15 cellular contexts compared by ENCODE assay signal in the genomic region with DNA sequence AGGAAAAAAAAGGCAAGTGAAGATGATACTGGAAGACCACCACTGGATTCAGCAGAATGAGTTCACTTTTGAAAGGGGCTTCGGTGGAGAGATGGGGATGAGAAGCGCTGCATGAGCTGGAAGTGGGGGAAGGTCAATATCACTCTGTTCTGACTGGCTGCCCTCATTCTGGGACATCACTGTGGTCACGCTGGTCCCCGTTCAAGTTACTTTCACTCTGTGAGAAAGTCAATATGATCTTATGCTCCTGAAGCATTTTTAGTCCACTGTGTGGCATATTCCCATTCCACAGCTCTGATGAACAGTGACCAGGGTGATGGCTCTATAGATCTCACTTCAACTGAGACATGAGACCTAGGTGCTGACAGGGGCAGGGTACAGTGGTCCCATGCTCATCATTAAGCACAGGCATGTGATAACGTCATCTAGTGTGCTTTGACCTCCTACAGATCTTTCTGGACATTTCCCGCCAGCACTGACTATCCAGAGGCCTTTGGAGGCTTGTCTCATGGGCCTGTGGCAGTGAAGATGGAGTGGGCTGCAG. TPM values are rescaled to one million over a fixed set of nuclear protein-coding genes. Genes with fewer than 3 reads are reported as not detected.
DNase-seq lines count a peak whose midpoint lies in the region; ATAC-seq and TF ChIP-seq lines count a peak whose summit lies in the region.
"Had no signal": no experiment of that assay in that cellular context is flagged by ENCODE, and none has a peak within 500 bp of the region (broad histone marks: within the 10 kb centered on the region; RNA-seq: fewer than 3 reads in every experiment).

No MANE protein-coding gene starts in this region.

- ATAC-seq in natural killer cell treated with Interleukin-12 subunit alpha and Interleukin-12 subunit beta and Interleukin-15 and Interleukin-18, amount 100 ng/mL, for 72 hours: no peak
- ATAC-seq in natural killer cell (no peak), HG02943 (IDR thresholded peaks at IDR 0.05; ENCODE audit: low read depth, unreplicated experiment) (peak; percentile 22), GM21528 (IDR thresholded peaks at IDR 0.05; ENCODE audit: low FRiP score, unreplicated experiment) (no peak)
- ATAC-seq in stimulated activated memory B cell treated with anti-CD40 and anti-IgM and Interleukin-4, amounts not matched to agents 10 μg/mL and 1 μg/mL and 100 μg/mL, for 72 hours: no peak
- no peak for ATAC-seq in activated CD8-positive, alpha-beta memory T cell treated with anti-CD3 and anti-CD28 coated beads, Interleukin-2, amount 10 ng/mL, durations not matched to agents 7 days and 5 days
- ATAC-seq: WTC11 had no signal

- H3K4me1 Mint-ChIP-seq in natural killer cell treated with Interleukin-12 subunit alpha and Interleukin-12 subunit beta and Interleukin-15 and Interleukin-18, amount 100 ng/mL, for 72 hours (ENCODE audit: low read depth in 2 of 2): peaks cover 56 to 60% of the 10 kb centered on the region in 2 donors
- peaks cover 42 to 50% of the 10 kb centered on the region in 2 donors for H3K4me1 Mint-ChIP-seq in natural killer cell
- H3K4me1 Mint-ChIP-seq in stimulated activated memory B cell treated with anti-CD40 and anti-IgM and Interleukin-4, amounts not matched to agents 10 μg/mL and 1 μg/mL and 100 μg/mL, for 72 hours: peaks cover 68% of the 10 kb centered on the region
- peaks cover 35% of the 10 kb centered on the region for H3K4me1 Mint-ChIP-seq in activated CD8-positive, alpha-beta memory T cell treated with anti-CD3 and anti-CD28 coated beads, Interleukin-2, amount 10 ng/mL, durations not matched to agents 7 days and 5 days
- H3K4me1 Mint-ChIP-seq: WTC11 had no signal

- H3K27me3 Mint-ChIP-seq in natural killer cell treated with Interleukin-12 subunit alpha and Interleukin-12 subunit beta and Interleukin-15 and Interleukin-18, amount 100 ng/mL, for 72 hours: peaks cover 0 to under 1% of the 10 kb centered on the region in 2 donors
- H3K27me3 Mint-ChIP-seq in natural killer cell (ENCODE audit: low read depth in 2 of 2): no peaks in the 10 kb centered on the region
- H3K27me3 Mint-ChIP-seq in stimulated activated memory B cell treated with anti-CD40 and anti-IgM and Interleukin-4, amounts not matched to agents 10 μg/mL and 1 μg/mL and 100 μg/mL, for 72 hours: no peaks in the 10 kb centered on the region
- H3K27me3 Mint-ChIP-seq in activated CD8-positive, alpha-beta memory T cell treated with anti-CD3 and anti-CD28 coated beads, Interleukin-2, amount 10 ng/mL, durations not matched to agents 7 days and 5 days: no peaks in the 10 kb centered on the region

- TF ChIP-seq CTCF in natural killer cell (IDR thresholded peaks at IDR 0.05): no peak

- no peaks in the 10 kb centered on the region for H3K9me3 ChIP-seq in SJCRH30 (replicated peaks)

- H3K27ac Mint-ChIP-seq in natural killer cell treated with Interleukin-12 subunit alpha and Interleukin-12 subunit beta and Interleukin-15 and Interleukin-18, amount 100 ng/mL, for 72 hours: peak overlapping the region; percentile 31 to 32
- peak overlapping the region in 1 of 2 donors; percentile 31 for H3K27ac Mint-ChIP-seq in natural killer cell
- H3K27ac Mint-ChIP-seq in stimulated activated memory B cell treated with anti-CD40 and anti-IgM and Interleukin-4, amounts not matched to agents 10 μg/mL and 1 μg/mL and 100 μg/mL, for 72 hours: peak overlapping the region; percentile 71
- no peak overlapping the region for H3K27ac Mint-ChIP-seq in activated CD8-positive, alpha-beta memory T cell treated with anti-CD3 and anti-CD28 coated beads, Interleukin-2, amount 10 ng/mL, durations not matched to agents 7 days and 5 days
- H3K27ac Mint-ChIP-seq: WTC11 had no signal

- peak overlapping the region; percentile 1 for H3K4me3 Mint-ChIP-seq in natural killer cell treated with Interleukin-12 subunit alpha and Interleukin-12 subunit beta and Interleukin-15 and Interleukin-18, amount 100 ng/mL, for 72 hours
- no peak overlapping the region for H3K4me3 Mint-ChIP-seq in natural killer cell
- H3K4me3 Mint-ChIP-seq in stimulated activated memory B cell treated with anti-CD40 and anti-IgM and Interleukin-4, amounts not matched to agents 10 μg/mL and 1 μg/mL and 100 μg/mL, for 72 hours: no peak overlapping the region
- H3K4me3 Mint-ChIP-seq in activated CD8-positive, alpha-beta memory T cell treated with anti-CD3 and anti-CD28 coated beads, Interleukin-2, amount 10 ng/mL, durations not matched to agents 7 days and 5 days: no peak overlapping the region
- H3K4me3 Mint-ChIP-seq: WTC11 had no signal

- DNase-seq in natural killer cell treated with Interleukin-12 subunit alpha and Interleukin-12 subunit beta and Interleukin-15 and Interleukin-18, amount 100 ng/mL, for 72 hours (ENCODE audit: low spot score): no peak
- DNase-seq in natural killer cell: no peak
- no peak for DNase-seq in SJCRH30
- DNase-seq in retina: no peak
- DNase-seq in activated CD8-positive, alpha-beta memory T cell treated with anti-CD3 and anti-CD28 coated beads, Interleukin-2, amount 10 ng/mL, durations not matched to agents 7 days and 5 days: no peak
- DNase-seq: activated T-cell treated with anti-CD3 and anti-CD28 coated beads, Interleukin-2, amount 50 U/mL, for 48 hours; DMS53; effector CD8-positive, alpha-beta T cell; NCI-H2171 had no signal

- H3K36me3 Mint-ChIP-seq in natural killer cell treated with Interleukin-12 subunit alpha and Interleukin-12 subunit beta and Interleukin-15 and Interleukin-18, amount 100 ng/mL, for 72 hours: peaks cover 25% of the 10 kb centered on the region
- H3K36me3 Mint-ChIP-seq in natural killer cell: peaks cover 32% of the 10 kb centered on the region
- H3K36me3 Mint-ChIP-seq in stimulated activated memory B cell treated with anti-CD40 and anti-IgM and Interleukin-4, amounts not matched to agents 10 μg/mL and 1 μg/mL and 100 μg/mL, for 72 hours: peaks cover 62% of the 10 kb centered on the region
- H3K36me3 Mint-ChIP-seq in activated CD8-positive, alpha-beta memory T cell treated with anti-CD3 and anti-CD28 coated beads, Interleukin-2, amount 10 ng/mL, durations not matched to agents 7 days and 5 days: peaks cover 31% of the 10 kb centered on the region

- H3K36me3 ChIP-seq in SJCRH30: peaks cover 4% of the 10 kb centered on the region; the same call in 1 of the 2 replicates

- H3K9me3 Mint-ChIP-seq in natural killer cell treated with Interleukin-12 subunit alpha and Interleukin-12 subunit beta and Interleukin-15 and Interleukin-18, amount 100 ng/mL, for 72 hours: no peaks in the 10 kb centered on the region
- H3K9me3 Mint-ChIP-seq in natural killer cell: no peaks in the 10 kb centered on the region
- H3K9me3 Mint-ChIP-seq in stimulated activated memory B cell treated with anti-CD40 and anti-IgM and Interleukin-4, amounts not matched to agents 10 μg/mL and 1 μg/mL and 100 μg/mL, for 72 hours: no peaks in the 10 kb centered on the region
- H3K9me3 Mint-ChIP-seq in activated CD8-positive, alpha-beta memory T cell treated with anti-CD3 and anti-CD28 coated beads, Interleukin-2, amount 10 ng/mL, durations not matched to agents 7 days and 5 days (ENCODE audit: low read depth): no peaks in the 10 kb centered on the region
- H3K9me3 Mint-ChIP-seq: WTC11 had no signal

- no peaks in the 10 kb centered on the region for H3K27me3 ChIP-seq in SJCRH30

- CTCF ChIA-PET in activated CD8-positive, alpha-beta memory T cell treated with anti-CD3 and anti-CD28 coated beads, Interleukin-2, amount 10 ng/mL, durations not matched to agents 7 days and 5 days (lab: Charles Lee): no interaction called here

- intact Hi-C loops in natural killer cell (cut with micrococcal nuclease): no loop called here

- peak overlapping the region; percentile 74 for H3K27ac ChIP-seq in SJCRH30

- no peak overlapping the region for H3K4me3 ChIP-seq in SJCRH30

- H3K4me1 ChIP-seq in SJCRH30: peaks cover 15% of the 10 kb centered on the region

RNA-seq across cellular contexts. Expression of a gene that starts 40.2 kb away (rescaled TPM):
- 10 to 100 TPM in 1 of 2 donors, 1 to 10 TPM in 1; 5.4 to 10.2 TPM for total RNA-seq in natural killer cell treated with Interleukin-12 subunit alpha and Interleukin-12 subunit beta and Interleukin-15 and Interleukin-18, amount 100 ng/mL, for 72 hours
- total RNA-seq in natural killer cell: 10 to 100 TPM; 20.0 to 47.0 (median 41.1) TPM
- total RNA-seq in SJCRH30 (2014; rRNA removed; shearing (Covaris generic)): not detected in 2 replicates
- 10 to 100 TPM; 15.3 to 19.5 TPM for total RNA-seq in activated CD8-positive, alpha-beta memory T cell treated with anti-CD3 and anti-CD28 coated beads, Interleukin-2, amount 10 ng/mL, durations not matched to agents 7 days and 5 days
- total RNA-seq: HT1080, pulmonary artery endothelial cell had no signal
